ENCODE assay signal across 19 cellular contexts in genomic region chr17:56159764-56160394, GRCh38. TPM values are rescaled to one million over a fixed set of nuclear protein-coding genes. Genes with fewer than 3 reads are reported as not detected.
"Had no signal": no experiment of that assay in that cellular context is flagged by ENCODE, and none has a peak within 500 bp of the region (broad histone marks: within the 10 kb centered on the region; RNA-seq: fewer than 3 reads in every experiment).

No MANE protein-coding gene starts in this region.

- H3K27ac ChIP-seq: epithelial cell of prostate, gastrocnemius medialis, parathyroid adenoma, testis had no signal

- ATAC-seq: gastrocnemius medialis; stimulated activated naive CD8-positive, alpha-beta T cell treated with anti-CD3 and anti-CD28 coated beads, Interleukin-15, amount 100 ng/mL, for 72 hours had no signal

- H3K4me1 Mint-ChIP-seq: stimulated activated naive CD8-positive, alpha-beta T cell treated with anti-CD3 and anti-CD28 coated beads, Interleukin-15, amount 100 ng/mL, for 72 hours had no signal

- DNase-seq: activated CD4-positive, alpha-beta memory T cell treated with anti-CD3 and anti-CD28 coated beads for 36 hours; activated CD4-positive, CD25-positive, alpha-beta regulatory T cell treated with anti-CD3 and anti-CD28 coated beads, Interleukin-2, amount 50 U/mL, for 72 hours; activated gamma-delta T cell treated with Interleukin-2 at 50 U/mL for 16 hours; activated T-cell treated with anti-CD3 and anti-CD28 coated beads, Interleukin-2, amount 50 U/mL, for 48 hours; cortex of kidney; effector CD8-positive, alpha-beta T cell; gastrocnemius medialis; kidney glomerular epithelial cell; stimulated activated CD4-positive, alpha-beta T cell treated with anti-CD3 and anti-CD28 coated beads, Interleukin-15, amount 100 ng/mL, for 24 hours; stimulated activated CD4-positive, alpha-beta T cell treated with anti-CD3 and anti-CD28 coated beads, Interleukin-4, amount 100 ng/mL, for 24 hours; stimulated activated naive CD8-positive, alpha-beta T cell treated with anti-CD3 and anti-CD28 coated beads, Interleukin-15, amount 100 ng/mL, for 72 hours; testis had no signal

- H3K27ac Mint-ChIP-seq: activated CD4-positive, alpha-beta memory T cell treated with anti-CD3 and anti-CD28 coated beads for 36 hours had no signal

- H3K27me3 ChIP-seq: gastrocnemius medialis, testis had no signal

- H2AFZ ChIP-seq: parathyroid adenoma had no signal

- H3K4me1 ChIP-seq: parathyroid adenoma, testis had no signal

- H3K4me3 ChIP-seq: gastrocnemius medialis, testis had no signal

- H3K79me2 ChIP-seq: parathyroid adenoma had no signal

- H3K36me3 Mint-ChIP-seq: activated CD4-positive, alpha-beta memory T cell treated with anti-CD3 and anti-CD28 coated beads for 36 hours had no signal

- H3K9me3 Mint-ChIP-seq: activated CD4-positive, alpha-beta memory T cell treated with anti-CD3 and anti-CD28 coated beads for 36 hours; stimulated activated naive CD8-positive, alpha-beta T cell treated with anti-CD3 and anti-CD28 coated beads, Interleukin-15, amount 100 ng/mL, for 72 hours had no signal

- H3K9me3 ChIP-seq: gastrocnemius medialis, testis had no signal

- H3K4me3 Mint-ChIP-seq: activated CD4-positive, alpha-beta memory T cell treated with anti-CD3 and anti-CD28 coated beads for 36 hours; stimulated activated naive CD8-positive, alpha-beta T cell treated with anti-CD3 and anti-CD28 coated beads, Interleukin-15, amount 100 ng/mL, for 72 hours had no signal

- H3K36me3 ChIP-seq: gastrocnemius medialis had no signal

- H3K9ac ChIP-seq: parathyroid adenoma had no signal

RNA-seq across cellular contexts. Expression of gene ANKFN1, which starts 6.6 kb away (rescaled TPM):
- total RNA-seq: activated CD4-positive, alpha-beta memory T cell treated with anti-CD3 and anti-CD28 coated beads for 36 hours; astrocyte; cardiac septum; liver; myocyte; T-helper 2 cell treated with Interferon-gamma antibody and Interleukin-4, amounts not matched to agents 100 ng/mL and 5 ng/mL, for 36 hours had no signal
